8 cellular contexts compared by ENCODE assay signal in the genomic region with DNA sequence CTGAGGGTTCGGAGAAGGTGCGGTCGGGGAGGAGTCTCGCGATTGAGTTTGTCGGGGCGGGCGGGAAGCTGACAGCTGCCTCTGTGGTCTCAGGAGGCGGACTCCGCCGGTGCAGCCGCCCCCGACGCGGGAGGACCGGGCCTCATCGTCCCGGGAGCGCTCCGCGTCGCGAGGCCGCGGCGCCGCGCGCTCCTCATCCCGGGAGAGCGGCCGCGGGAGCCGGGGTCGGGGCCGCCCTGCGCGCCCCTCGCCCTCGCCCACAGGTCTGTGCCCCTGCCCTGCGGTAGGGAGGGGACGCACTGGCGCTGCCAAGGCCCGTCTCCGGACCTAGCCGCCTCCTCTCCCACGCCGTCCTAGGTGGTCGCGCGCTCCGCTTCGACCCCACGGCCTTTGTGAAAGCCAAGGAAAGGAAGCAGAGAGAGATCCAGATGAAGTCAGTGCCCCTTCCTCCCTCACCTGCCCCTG. TPM values are rescaled to one million over a fixed set of nuclear protein-coding genes. Genes with fewer than 3 reads are reported as not detected.
DNase-seq lines count a peak whose midpoint lies in the region; ATAC-seq and TF ChIP-seq lines count a peak whose summit lies in the region.

No MANE protein-coding gene starts in this region.

- H3K36me3 Mint-ChIP-seq in activated T-cell treated with anti-CD3 and anti-CD28 coated beads, Interleukin-2, amount 50 U/mL, for 4 hours (ENCODE audit: insufficient read depth) = peaks cover 5% of the 10 kb centered on the region

- no peak for DNase-seq in AG09309 (ENCODE audit: low read depth)
- peak; percentile 24 for DNase-seq in activated T-cell treated with anti-CD3 and anti-CD28 coated beads, Interleukin-2, amount 50 U/mL, for 4 hours
- no peak for DNase-seq in fibroblast of villous mesenchyme (ENCODE audit: low read depth)
- peak; percentile 72 for DNase-seq in posterior vena cava (ENCODE audit: low spot score)
- DNase-seq in dermis blood vessel endothelial cell = no peak
- no peak for DNase-seq in NCI-H1436 (lab: John Stamatoyannopoulos, UW)

- H3K4me3 ChIP-seq in AG09309 (ENCODE audit: control insufficient read depth, low read depth, low read length) (peak overlapping the region; percentile 49), fibroblast of villous mesenchyme (ENCODE audit: low read depth, low read length) (peak overlapping the region; percentile 64)

- ATAC-seq in HG02885 (IDR thresholded peaks at IDR 0.05; ENCODE audit: poor library complexity, unreplicated experiment) (peak; percentile 19), HG02571 (IDR thresholded peaks at IDR 0.05; ENCODE audit: unreplicated experiment) (no peak)
- ATAC-seq in activated T-cell treated with anti-CD3 and anti-CD28 coated beads, Interleukin-2, amount 50 U/mL, for 4 hours = peak; percentile 44 to 49

- TF ChIP-seq CTCF in AG09309 (IDR thresholded peaks at IDR 0.05; ENCODE audit: control insufficient read depth, insufficient read depth, low read depth, low read length, missing control alignments) = no peak
- TF ChIP-seq CTCF in fibroblast of villous mesenchyme (IDR thresholded peaks at IDR 0.05; ENCODE audit: insufficient read depth, low read depth, low read length) = no peak

- H3K4me3 Mint-ChIP-seq in activated T-cell treated with anti-CD3 and anti-CD28 coated beads, Interleukin-2, amount 50 U/mL, for 4 hours = peak overlapping the region; percentile 85

- intact Hi-C loops in posterior vena cava (cut with DNase I) = loop anchor here in 1 of 2 donors (10.0 kb wide), 1 partner anchor 981 kb away; a partner anchor contains a TSS

- peaks cover 8% of the 10 kb centered on the region for H3K27me3 Mint-ChIP-seq in activated T-cell treated with anti-CD3 and anti-CD28 coated beads, Interleukin-2, amount 50 U/mL, for 4 hours (ENCODE audit: low read depth)

- H3K4me1 Mint-ChIP-seq in activated T-cell treated with anti-CD3 and anti-CD28 coated beads, Interleukin-2, amount 50 U/mL, for 4 hours (ENCODE audit: low read depth) = peaks cover 13% of the 10 kb centered on the region

- H3K9me3 Mint-ChIP-seq in activated T-cell treated with anti-CD3 and anti-CD28 coated beads, Interleukin-2, amount 50 U/mL, for 4 hours = no peaks in the 10 kb centered on the region

RNA-seq across cellular contexts. Expression of a gene that starts 6.9 kb away (rescaled TPM):
- not detected for total RNA-seq in activated T-cell treated with anti-CD3 and anti-CD28 coated beads, Interleukin-2, amount 50 U/mL, for 4 hours
- total RNA-seq in fibroblast of villous mesenchyme (not detected in 2 replicates), posterior vena cava (not detected), dermis blood vessel endothelial cell (not detected in 2 replicates)

RNA-seq across cellular contexts. Expression of a gene that starts 20.7 kb away (rescaled TPM):
- total RNA-seq in activated T-cell treated with anti-CD3 and anti-CD28 coated beads, Interleukin-2, amount 50 U/mL, for 4 hours = 10 to 100 TPM; 16.1 to 18.0 (median 18.0) TPM
- total RNA-seq in fibroblast of villous mesenchyme (3.9 and 6.1 TPM in 2 replicates), posterior vena cava (10 to 100 TPM in 1 of 2 donors, 1 to 10 TPM in 1; 10.0 to 12.9 TPM), dermis blood vessel endothelial cell (7.3 and 8.1 TPM in 2 replicates)

RNA-seq across cellular contexts. Expression of a gene that starts 24.8 kb away (rescaled TPM):
- not detected for total RNA-seq in activated T-cell treated with anti-CD3 and anti-CD28 coated beads, Interleukin-2, amount 50 U/mL, for 4 hours
- not detected in 2 replicates for total RNA-seq in fibroblast of villous mesenchyme
- not detected for total RNA-seq in posterior vena cava
- total RNA-seq in dermis blood vessel endothelial cell = not detected in 2 replicates

RNA-seq across cellular contexts. Expression of a gene that starts 42.3 kb away (rescaled TPM):
- not detected for total RNA-seq in activated T-cell treated with anti-CD3 and anti-CD28 coated beads, Interleukin-2, amount 50 U/mL, for 4 hours
- not detected in 2 replicates for total RNA-seq in fibroblast of villous mesenchyme
- total RNA-seq in posterior vena cava = 1 to 10 TPM; 7.9 to 8.0 TPM
- 7.0 and 16.9 TPM in 2 replicates for total RNA-seq in dermis blood vessel endothelial cell

Comparison
In these comparisons a context has a peak if more than half of its experiments do, and no peak if none do; other contexts are left out.
1. DNase-seq: peak in activated T-cell treated with anti-CD3 and anti-CD28 coated beads, Interleukin-2, amount 50 U/mL, for 4 hours (single experiment) and posterior vena cava (single experiment); none in AG09309 (single experiment), fibroblast of villous mesenchyme (single experiment), dermis blood vessel endothelial cell (single experiment) and NCI-H1436 (single experiment).